Comparison of ENCODE assay signal across 17 cellular contexts in genomic region chr4:28709821-28710330, GRCh38.
"Had no signal": no experiment of that assay in that cellular context is flagged by ENCODE, and none has a peak within 500 bp of the region (broad histone marks: within the 10 kb centered on the region; RNA-seq: fewer than 3 reads in every experiment).

No MANE protein-coding gene starts in this region.

- H3K4me3 Mint-ChIP-seq: activated CD4-positive, alpha-beta memory T cell treated with anti-CD3 and anti-CD28 coated beads, Interleukin-2, amount 10 ng/mL, durations not matched to agents 7 days and 5 days; activated naive CD8-positive, alpha-beta T cell treated with anti-CD3 and anti-CD28 coated beads for 36 hours; natural killer cell treated with Interleukin-12 subunit alpha and Interleukin-12 subunit beta and Interleukin-15 and Interleukin-18, amount 100 ng/mL, for 72 hours; T-cell had no signal

- DNase-seq: activated CD4-positive, alpha-beta memory T cell treated with anti-CD3 and anti-CD28 coated beads, Interleukin-2, amount 10 ng/mL, durations not matched to agents 7 days and 5 days; activated gamma-delta T cell treated with Interleukin-2 at 50 U/mL for 16 hours; activated naive CD8-positive, alpha-beta T cell treated with anti-CD3 and anti-CD28 coated beads for 36 hours; activated T-cell treated with anti-CD3 and anti-CD28 coated beads, Interleukin-2, amount 50 U/mL, for 48 hours; anterior cingulate cortex; effector CD4-positive, alpha-beta T cell; head of caudate nucleus; left colon; mucosa of descending colon; stimulated activated CD4-positive, alpha-beta T cell treated with anti-CD3 and anti-CD28 coated beads, Interleukin-12 subunit alpha, Interleukin-12 subunit beta, amount 100 ng/mL, for 4 hours; stimulated activated naive CD4-positive, alpha-beta T cell treated with Interleukin-2 at 50 U/mL for 16 hours; T-cell; T1000 had no signal

- H3K4me1 Mint-ChIP-seq: activated CD4-positive, alpha-beta memory T cell treated with anti-CD3 and anti-CD28 coated beads, Interleukin-2, amount 10 ng/mL, durations not matched to agents 7 days and 5 days; activated naive CD8-positive, alpha-beta T cell treated with anti-CD3 and anti-CD28 coated beads for 36 hours; T-cell had no signal

- H3K4me3 ChIP-seq: coronary artery, lung, mucosa of descending colon had no signal

- H3K27me3 Mint-ChIP-seq: activated CD4-positive, alpha-beta memory T cell treated with anti-CD3 and anti-CD28 coated beads, Interleukin-2, amount 10 ng/mL, durations not matched to agents 7 days and 5 days; activated naive CD8-positive, alpha-beta T cell treated with anti-CD3 and anti-CD28 coated beads for 36 hours; natural killer cell treated with Interleukin-12 subunit alpha and Interleukin-12 subunit beta and Interleukin-15 and Interleukin-18, amount 100 ng/mL, for 72 hours; T-cell had no signal

- H3K27ac ChIP-seq: coronary artery had no signal

- ATAC-seq: left colon; mucosa of descending colon; natural killer cell treated with Interleukin-12 subunit alpha and Interleukin-12 subunit beta and Interleukin-15 and Interleukin-18, amount 100 ng/mL, for 72 hours; sciatic nerve; T-cell had no signal

- H3K27ac Mint-ChIP-seq: activated CD4-positive, alpha-beta memory T cell treated with anti-CD3 and anti-CD28 coated beads, Interleukin-2, amount 10 ng/mL, durations not matched to agents 7 days and 5 days; activated naive CD8-positive, alpha-beta T cell treated with anti-CD3 and anti-CD28 coated beads for 36 hours; natural killer cell treated with Interleukin-12 subunit alpha and Interleukin-12 subunit beta and Interleukin-15 and Interleukin-18, amount 100 ng/mL, for 72 hours; T-cell had no signal

- H3K36me3 Mint-ChIP-seq: activated naive CD8-positive, alpha-beta T cell treated with anti-CD3 and anti-CD28 coated beads for 36 hours; natural killer cell treated with Interleukin-12 subunit alpha and Interleukin-12 subunit beta and Interleukin-15 and Interleukin-18, amount 100 ng/mL, for 72 hours; T-cell had no signal
